In genomic region chr16:7268182-7268581, GRCh38 we compare ENCODE assay signal across 9 cellular contexts.
DNase-seq lines count a peak whose midpoint lies in the region; ATAC-seq lines count a peak whose summit lies in the region.
"Had no signal": no experiment of that assay in that cellular context is flagged by ENCODE, and none has a peak within 500 bp of the region (broad histone marks: within the 10 kb centered on the region; RNA-seq: fewer than 3 reads in every experiment).

No MANE protein-coding gene starts in this region.

- peaks cover 25% of the 10 kb centered on the region for H3K9me3 Mint-ChIP-seq in activated T-helper 17 cell treated with anti-CD3 and anti-CD28 coated beads, Interleukin-2, amount 50 U/mL, for 72 hours

- no peaks in the 10 kb centered on the region for H3K4me1 Mint-ChIP-seq in activated T-helper 17 cell treated with anti-CD3 and anti-CD28 coated beads, Interleukin-2, amount 50 U/mL, for 72 hours
- H3K4me1 Mint-ChIP-seq: activated B cell treated with CpG ODN at 0.5 μM for 24 hours had no signal

- no peak overlapping the region for H3K27ac Mint-ChIP-seq in activated T-helper 17 cell treated with anti-CD3 and anti-CD28 coated beads, Interleukin-2, amount 50 U/mL, for 72 hours
- H3K27ac Mint-ChIP-seq: activated B cell treated with CpG ODN at 0.5 μM for 24 hours had no signal

- DNase-seq in NCI-H2107 treated with DMSO at 0.1 percent for 48 hours (lab: John Stamatoyannopoulos, UW; ENCODE audit: unreplicated experiment) (peak; percentile 2), NCI-H2107 (lab: John Stamatoyannopoulos, UW) (no peak), NCI-H2029 (lab: John Stamatoyannopoulos, UW) (peak; percentile 1), cerebellum (ENCODE audit: low spot score) (peak; percentile 57), mucosa of gallbladder (ENCODE audit: low spot score) (peak; percentile 15)
- DNase-seq: activated B cell treated with CpG ODN at 0.5 μM for 24 hours had no signal

- no peaks in the 10 kb centered on the region for H3K27me3 Mint-ChIP-seq in activated T-helper 17 cell treated with anti-CD3 and anti-CD28 coated beads, Interleukin-2, amount 50 U/mL, for 72 hours
- H3K27me3 Mint-ChIP-seq: activated B cell treated with CpG ODN at 0.5 μM for 24 hours had no signal

- no peaks in the 10 kb centered on the region for H3K36me3 Mint-ChIP-seq in activated T-helper 17 cell treated with anti-CD3 and anti-CD28 coated beads, Interleukin-2, amount 50 U/mL, for 72 hours (ENCODE audit: low read depth)

- ATAC-seq in HG03175 (IDR thresholded peaks at IDR 0.05; ENCODE audit: unreplicated experiment) (no peak), HG03025 (IDR thresholded peaks at IDR 0.05; ENCODE audit: low FRiP score, unreplicated experiment) (no peak)
- ATAC-seq in activated T-helper 17 cell treated with anti-CD3 and anti-CD28 coated beads, Interleukin-2, amount 50 U/mL, for 72 hours (replicated peaks), result no peak

- no peak overlapping the region for H3K4me3 Mint-ChIP-seq in activated T-helper 17 cell treated with anti-CD3 and anti-CD28 coated beads, Interleukin-2, amount 50 U/mL, for 72 hours
- H3K4me3 Mint-ChIP-seq: activated B cell treated with CpG ODN at 0.5 μM for 24 hours had no signal
